ENCODE assay signal across 11 cellular contexts in the genomic region with DNA sequence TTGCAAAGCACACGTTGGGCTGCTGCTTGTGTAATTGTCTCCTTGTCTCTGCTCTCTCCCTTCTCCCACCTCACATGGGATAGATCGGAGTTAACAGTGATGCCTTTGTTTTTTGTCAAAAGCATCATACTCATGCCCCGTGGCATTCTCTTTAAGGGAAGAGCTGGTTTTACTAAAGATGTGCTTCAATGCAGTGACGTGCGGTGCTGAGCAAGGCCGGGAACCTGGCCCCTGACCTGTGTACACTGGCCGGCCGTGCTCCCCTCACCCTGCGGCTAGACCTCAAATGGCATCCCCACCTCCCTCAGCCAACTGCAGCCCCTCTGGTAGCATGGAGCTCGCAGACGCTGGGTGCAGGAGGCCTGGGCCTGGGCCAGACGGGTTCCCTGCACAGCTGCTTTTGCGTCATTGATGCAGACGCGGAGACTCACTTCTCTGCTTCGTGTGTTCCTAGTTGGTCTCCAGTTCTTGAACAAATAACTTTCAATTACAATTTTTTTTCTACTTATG. TPM values are rescaled to one million over a fixed set of nuclear protein-coding genes. Genes with fewer than 3 reads are reported as not detected.
DNase-seq lines count a peak whose midpoint lies in the region; ATAC-seq and TF ChIP-seq lines count a peak whose summit lies in the region.
"Had no signal": no experiment of that assay in that cellular context is flagged by ENCODE, and none has a peak within 500 bp of the region (broad histone marks: within the 10 kb centered on the region; RNA-seq: fewer than 3 reads in every experiment).

No MANE protein-coding gene starts in this region.

- H3K4me1 Mint-ChIP-seq in T-cell = peaks cover 58 to 81% (median 73%) of the 10 kb centered on the region in 3 donors

- POLR2A ChIA-PET in T-cell (lab: Charles Lee) = no interaction called here

- H3K9me3 Mint-ChIP-seq in T-cell = no peaks in the 10 kb centered on the region

- peak overlapping the region; percentile 49 to 64 for H3K27ac Mint-ChIP-seq in T-cell

- ATAC-seq in T-cell (replicated peaks in 1 of 4) (no peak), heart left ventricle (peak; percentile 33 to 67 (median 46)), GM18519 (IDR thresholded peaks at IDR 0.05; ENCODE audit: low FRiP score, unreplicated experiment) (no peak), GM19467 (IDR thresholded peaks at IDR 0.05; ENCODE audit: unreplicated experiment) (no peak)

- H3K4me1 ChIP-seq in heart left ventricle = peaks cover 0 to 52% (median 38%) of the 10 kb centered on the region in 12 donors
- peaks cover 0 to 36% (median 30%) of the 10 kb centered on the region in 4 donors for H3K4me1 ChIP-seq in sigmoid colon
- H3K4me1 ChIP-seq: foreskin keratinocyte, prostate gland had no signal

- H3K9me3 ChIP-seq in heart left ventricle (no peaks in the 10 kb centered on the region), sigmoid colon (no peaks in the 10 kb centered on the region)
- H3K9me3 ChIP-seq: left lung, prostate gland had no signal

- CTCF ChIA-PET in T-cell (lab: Charles Lee) = interaction anchor here in 1 of 2 donors (0.7 kb wide), 1 partner anchor 12 kb away, joined by 6 read pairs; no protein-coding TSS in a partner anchor

- H3K4me3 ChIP-seq in H7 (ENCODE audit: insufficient read depth, low read depth, low read length) = no peak overlapping the region
- no peak overlapping the region for H3K4me3 ChIP-seq in heart left ventricle
- no peak overlapping the region for H3K4me3 ChIP-seq in sigmoid colon
- H3K4me3 ChIP-seq: left lung, prostate gland had no signal

- TF ChIP-seq EP300 in sigmoid colon (IDR thresholded peaks at IDR 0.05) = no peak

- TF ChIP-seq POLR2A in heart left ventricle (IDR thresholded peaks at IDR 0.05) (no peak), sigmoid colon (IDR thresholded peaks at IDR 0.05) (no peak)

- H3K27me3 Mint-ChIP-seq in T-cell = no peaks in the 10 kb centered on the region

- peak overlapping the region in 1 of 3 donors; percentile 45 for H3K4me3 Mint-ChIP-seq in T-cell

- peak; percentile 49 for DNase-seq in H7
- DNase-seq in T-cell = no peak
- peak in 2 of 5 donors; percentile 53 to 61 for DNase-seq in heart left ventricle
- DNase-seq in sigmoid colon = peak; percentile 53
- DNase-seq in iPS-NIHi11 (ENCODE audit: low spot score) = no peak
- DNase-seq in stimulated activated naive CD4-positive, alpha-beta T cell (lab: John Stamatoyannopoulos, UW) = no peak
- DNase-seq: foreskin keratinocyte had no signal

- H3K36me3 ChIP-seq in H7 (replicated peaks; ENCODE audit: control insufficient read depth, insufficient read depth, low read length) (no peaks in the 10 kb centered on the region), heart left ventricle (peaks cover 0 to 8% (median 0%) of the 10 kb centered on the region in 9 donors), sigmoid colon (no peaks in the 10 kb centered on the region)
- H3K36me3 ChIP-seq: left lung, prostate gland had no signal

- WGBS in heart left ventricle, 4 donors = 58 to 76% (median 66%) methylated on average over 14 to 16 of the region's 16 CpGs
- WGBS in sigmoid colon, 2 donors = 82 to 83% methylated on average over 16 of the region's 16 CpGs

- peaks cover 10% of the 10 kb centered on the region for H3K36me3 Mint-ChIP-seq in T-cell

- H3K27ac ChIP-seq in heart left ventricle (peak overlapping the region in 4 of 12 donors; percentile 13 to 69 (median 31)), sigmoid colon (no peak overlapping the region)
- H3K27ac ChIP-seq: foreskin keratinocyte, prostate gland had no signal

- intact Hi-C loops in heart left ventricle (cut with DNase I) = loop anchor here in 2 of 10 donors (5.0 to 10.0 kb wide), 2 partner anchors 37 to 70 kb away; no protein-coding TSS in a partner anchor
- intact Hi-C loops in sigmoid colon (cut with DNase I) = no loop called here

- H3K27me3 ChIP-seq in H7 (ENCODE audit: control insufficient read depth, insufficient read depth, low read length) (no peaks in the 10 kb centered on the region), heart left ventricle (no peaks in the 10 kb centered on the region), sigmoid colon (no peaks in the 10 kb centered on the region)
- H3K27me3 ChIP-seq: foreskin keratinocyte, left lung had no signal

- TF ChIP-seq CTCF in heart left ventricle (IDR thresholded peaks at IDR 0.05) (no peak), sigmoid colon (IDR thresholded peaks at IDR 0.05) (no peak)

RNA-seq across cellular contexts. Expression of a gene that starts 19.9 kb away (rescaled TPM):
- 9.2 and 11.4 TPM in 2 replicates for total RNA-seq in H7 (2014; rRNA removed; shearing (Covaris generic))
- 10 to 100 TPM; 48.4 to 77.2 (median 65.1) TPM for total RNA-seq in T-cell
- total RNA-seq in heart left ventricle = 10 to 100 TPM; 48.7 to 86.0 (median 65.5) TPM
- polyA plus RNA-seq in heart left ventricle = 10 to 100 TPM; 26.6 to 51.3 TPM
- total RNA-seq in sigmoid colon = 10 to 100 TPM; 18.9 to 26.6 (median 19.8) TPM
- 10 to 100 TPM; 14.4 to 48.5 (median 33.3) TPM for polyA plus RNA-seq in sigmoid colon

Comparison
In these comparisons a context has a peak if more than half of its experiments do, and no peak if none do; other contexts are left out.
1. DNase-seq: peak in H7 (single experiment) and sigmoid colon (single experiment); none in T-cell (0 of 34), iPS-NIHi11 (single experiment) and stimulated activated naive CD4-positive, alpha-beta T cell (0 of 6).
2. ATAC-seq: peak in heart left ventricle (4 of 4); none in T-cell (0 of 4), GM18519 (single experiment) and GM19467 (single experiment).